8 cellular contexts compared by ENCODE assay signal in genomic region chr20:10434832-10435812, GRCh38. TPM values are rescaled to one million over a fixed set of nuclear protein-coding genes. Genes with fewer than 3 reads are reported as not detected.
DNase-seq lines count a peak whose midpoint lies in the region; ATAC-seq and TF ChIP-seq lines count a peak whose summit lies in the region.

Gene SLX4IP, plus strand, starts transcription at chr20:10435305. Its CDS starts 22,900 bp downstream, at chr20:10458205.

- H3K4me3 Mint-ChIP-seq in T-cell, result peak within 1 kb of the TSS; percentile 90 to 95 (median 92)

- no peak for TF ChIP-seq EP300 in upper lobe of left lung (IDR thresholded peaks at IDR 0.05)

- POLR2A ChIA-PET in T-cell (lab: Charles Lee), result interaction anchor here (0.6 to 1.2 kb wide), 4 partner anchors 10 to 509 kb away, joined by 3 to 8 read pairs (median 4); partner anchors contain the start of gene SNAP25 (in 1 of the 2)

- H3K4me1 ChIP-seq in heart right ventricle (peaks cover 6 to 41% (median 37%) of the 10 kb centered on the region in 9 donors), upper lobe of left lung (peaks cover 14 to 35% (median 22%) of the 10 kb centered on the region in 4 donors)

- ATAC-seq in HG02870 (IDR thresholded peaks at IDR 0.05; ENCODE audit: unreplicated experiment), result peak; percentile 52
- ATAC-seq in T-cell (replicated peaks in 1 of 4), result peak; percentile 68 to 72 (median 70)
- peak; percentile 81 to 92 (median 88) for ATAC-seq in heart right ventricle
- peak; percentile 91 to 94 for ATAC-seq in upper lobe of left lung (ENCODE audit: low FRiP score in 2 of 2)

- CTCF ChIA-PET in T-cell (lab: Charles Lee), result interaction anchor here (0.7 to 2.6 kb wide), 7 partner anchors 8 to 457 kb away, joined by 3 to 11 read pairs (median 5); partner anchors contain the start of genes ANKEF1 (in 1 of the 2) and SNAP25 (in 1 of the 2)

- H3K27me3 Mint-ChIP-seq in T-cell, result no peaks in the 10 kb centered on the region

- H3K9me3 ChIP-seq in heart right ventricle (no peaks in the 10 kb centered on the region), upper lobe of left lung (no peaks in the 10 kb centered on the region)

- peak within 1 kb of the TSS; percentile 54 to 97 (median 94) for H3K27ac ChIP-seq in heart right ventricle
- H3K27ac ChIP-seq in upper lobe of left lung, result peak within 1 kb of the TSS; percentile 87 to 98 (median 96)

- DNase-seq in GM13977 (ENCODE audit: low spot score), result peak; percentile 79
- DNase-seq in NCI-H146 (lab: John Stamatoyannopoulos, UW), result peak; percentile 99
- peak; percentile 64 to 85 (median 79) for DNase-seq in T-cell
- DNase-seq in amniotic epithelial cell (ENCODE audit: low read depth), result peak; percentile 96
- peak; percentile 85 to 97 for DNase-seq in heart right ventricle
- peak; percentile 80 to 98 (median 90) for DNase-seq in posterior cingulate gyrus
- peak; percentile 86 to 96 for DNase-seq in upper lobe of left lung

- peak within 1 kb of the TSS; percentile 51 to 94 (median 86) for H3K4me3 ChIP-seq in heart right ventricle
- peak within 1 kb of the TSS; percentile 66 to 94 (median 78) for H3K4me3 ChIP-seq in upper lobe of left lung

- peak in 2 of 4 donors; percentile 21 to 40 for TF ChIP-seq POLR2A in upper lobe of left lung (IDR thresholded peaks at IDR 0.05)

- WGBS in heart right ventricle, 2 donors, result 2% methylated on average over 32 of the region's 32 CpGs
- 2 to 3% methylated on average over 30 to 32 of the region's 32 CpGs for WGBS in upper lobe of left lung, 2 donors

- in situ Hi-C loops in GM13977 (cut with MboI; ENCODE audit: low pct_unique_long_range_greater_than_20kb, low sequenced_read_pairs, unreplicated experiment), result loop anchor here (25.0 kb wide), 1 partner anchor 823 kb away; no protein-coding TSS in a partner anchor

- H3K27ac Mint-ChIP-seq in T-cell, result peak within 1 kb of the TSS; percentile 93 to 95

- H3K36me3 ChIP-seq in heart right ventricle (no peaks in the 10 kb centered on the region), upper lobe of left lung (no peaks in the 10 kb centered on the region)

- H3K36me3 Mint-ChIP-seq in T-cell, result no peaks in the 10 kb centered on the region

- no peaks in the 10 kb centered on the region for H3K9me3 Mint-ChIP-seq in T-cell

- intact Hi-C loops in heart right ventricle (cut with DNase I) (loop anchor here in 3 of 10 donors (5.0 to 10.0 kb wide), 3 partner anchors 78 to 1460 kb away; partner anchors contain the start of gene JAG1 (in 1 of the 3)), posterior cingulate gyrus (cut with DNase I) (loop anchor here (2.0 kb wide), 2 partner anchors 216 to 238 kb away; partner anchors contain the start of genes JAG1 and SNAP25)

- peaks cover 45 to 60% (median 53%) of the 10 kb centered on the region in 3 donors for H3K4me1 Mint-ChIP-seq in T-cell

- TF ChIP-seq CTCF in GM13977 (IDR thresholded peaks at IDR 0.05; ENCODE audit: extremely low read depth, insufficient read depth, missing control alignments), result no peak
- no peak for TF ChIP-seq CTCF in heart right ventricle (IDR thresholded peaks at IDR 0.05)
- TF ChIP-seq CTCF in upper lobe of left lung (IDR thresholded peaks at IDR 0.05), result no peak

- no peaks in the 10 kb centered on the region for H3K27me3 ChIP-seq in heart right ventricle
- peaks cover 0 to 2% (median 0%) of the 10 kb centered on the region in 4 donors for H3K27me3 ChIP-seq in upper lobe of left lung

RNA-seq across cellular contexts. Expression of gene SLX4IP, which starts in this region (rescaled TPM):
- total RNA-seq in T-cell (1 to 10 TPM; 4.2 to 5.9 (median 5.2) TPM), heart right ventricle (1 to 10 TPM; 1.6 to 3.1 (median 2.6) TPM), upper lobe of left lung (1 to 10 TPM; 3.2 to 6.0 (median 4.5) TPM)
- polyA plus RNA-seq in heart right ventricle, result 1 to 10 TPM in 1 of 2 donors, under 1 TPM in 1; 0.71 to 2.8 TPM

Comparison
In these comparisons a context has a peak if more than half of its experiments do, and no peak if none do; other contexts are left out.
1. Peak in every context shown above with its lines: DNase-seq, ATAC-seq, H3K4me3 ChIP-seq and H3K27ac ChIP-seq.